Comparison of ENCODE assay signal across 28 cellular contexts in the genomic region with DNA sequence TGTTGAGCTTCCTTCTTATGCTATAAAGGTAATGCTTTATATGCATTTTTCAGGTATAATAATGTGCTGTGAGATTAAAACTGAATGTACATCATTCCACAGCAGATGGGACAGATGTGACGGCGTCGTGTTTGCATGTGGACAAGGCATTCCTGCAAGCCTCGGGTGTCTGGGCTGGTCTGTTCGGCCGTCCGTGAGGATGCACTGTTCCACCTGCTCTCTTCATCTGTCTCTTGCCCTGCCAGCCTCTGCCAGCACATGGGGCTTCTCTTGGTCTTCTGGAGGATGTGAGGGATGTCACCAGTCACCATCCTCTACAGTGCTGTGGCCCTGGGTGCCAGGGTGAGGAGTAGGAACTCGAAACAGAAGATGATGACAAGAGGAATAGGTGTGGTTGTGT.
"Had no signal": no experiment of that assay in that cellular context is flagged by ENCODE, and none has a peak within 500 bp of the region (broad histone marks: within the 10 kb centered on the region; RNA-seq: fewer than 3 reads in every experiment).

No MANE protein-coding gene starts in this region.

- DNase-seq: activated CD4-positive, alpha-beta T cell treated with anti-CD3 and anti-CD28 coated beads, Interleukin-2, amount 10 ng/mL, durations not matched to agents 24 days and 14 days; activated CD4-positive, alpha-beta T cell treated with anti-CD3 and anti-CD28 coated beads, Interleukin-2, amount 50 U/mL, for 4 hours; activated CD8-positive, alpha-beta memory T cell treated with anti-CD3 and anti-CD28 coated beads, Interleukin-2, amount 50 U/mL, for 4 hours; activated gamma-delta T cell treated with Interleukin-2 at 50 U/mL for 16 hours; activated naive CD4-positive, alpha-beta T cell treated with anti-CD3 and anti-CD28 coated beads for 36 hours; activated T-cell treated with anti-CD3 and anti-CD28 coated beads for 4 hours; caudate nucleus; IMR-90; NCI-H1105 treated with DMSO at 0.1 percent for 48 hours; NCI-H1436; NCI-H1694; NCI-H1930; NCI-H2081 treated with DMSO at 0.1 percent for 48 hours; NCI-H510A; NCI-H748 treated with DMSO at 0.1 percent for 48 hours; NK-92 treated with Interleukin-12 subunit alpha and Interleukin-12 subunit beta, amount 100 ng/mL, for 24 hours; PC-9; SHP77 had no signal

- H3K27ac Mint-ChIP-seq: activated CD4-positive, alpha-beta T cell treated with anti-CD3 and anti-CD28 coated beads, Interleukin-2, amount 10 ng/mL, durations not matched to agents 24 days and 14 days; activated naive CD4-positive, alpha-beta T cell treated with anti-CD3 and anti-CD28 coated beads for 36 hours; activated naive CD4-positive, alpha-beta T cell treated with anti-CD3 and anti-CD28 coated beads, Interleukin-2, amount 50 U/mL, for 72 hours; activated T-helper 1 cell treated with anti-CD3 and anti-CD28 coated beads, Interleukin-12 subunit alpha, Interleukin-12 subunit beta, Interleukin-2, Interleukin-4 antibody, amounts not matched to agents 30 ng/mL and 10 ng/mL and 1 ng/mL, durations not matched to agents 14 hours and 24 hours and 36 hours; T-helper 1 cell treated with Interleukin-12 subunit alpha and Interleukin-12 subunit beta and Interleukin-4 antibody, amounts not matched to agents 30 μg/mL and 1 μg/mL, for 36 hours; T-helper 2 cell treated with Interferon-gamma antibody and Interleukin-4, amounts not matched to agents 5 μg/mL and 100 μg/mL, for 36 hours had no signal

- H3K4me1 Mint-ChIP-seq: activated CD4-positive, alpha-beta T cell treated with anti-CD3 and anti-CD28 coated beads, Interleukin-2, amount 10 ng/mL, durations not matched to agents 24 days and 14 days had no signal

- H3K9me3 Mint-ChIP-seq: activated CD4-positive, alpha-beta T cell treated with anti-CD3 and anti-CD28 coated beads, Interleukin-2, amount 10 ng/mL, durations not matched to agents 24 days and 14 days; activated naive CD4-positive, alpha-beta T cell treated with anti-CD3 and anti-CD28 coated beads for 36 hours; activated naive CD4-positive, alpha-beta T cell treated with anti-CD3 and anti-CD28 coated beads, Interleukin-2, amount 50 U/mL, for 72 hours; activated T-helper 1 cell treated with anti-CD3 and anti-CD28 coated beads, Interleukin-12 subunit alpha, Interleukin-12 subunit beta, Interleukin-2, Interleukin-4 antibody, amounts not matched to agents 30 ng/mL and 10 ng/mL and 1 ng/mL, durations not matched to agents 14 hours and 24 hours and 36 hours; T-helper 1 cell treated with Interleukin-12 subunit alpha and Interleukin-12 subunit beta and Interleukin-4 antibody, amounts not matched to agents 30 μg/mL and 1 μg/mL, for 36 hours; T-helper 2 cell treated with Interferon-gamma antibody and Interleukin-4, amounts not matched to agents 5 μg/mL and 100 μg/mL, for 36 hours had no signal

- H3K27ac ChIP-seq: adrenal gland, body of pancreas, breast epithelium, PC-9, SJCRH30, SK-N-MC had no signal

- H3K4me3 Mint-ChIP-seq: activated CD4-positive, alpha-beta T cell treated with anti-CD3 and anti-CD28 coated beads, Interleukin-2, amount 10 ng/mL, durations not matched to agents 24 days and 14 days; activated naive CD4-positive, alpha-beta T cell treated with anti-CD3 and anti-CD28 coated beads for 36 hours; activated T-helper 1 cell treated with anti-CD3 and anti-CD28 coated beads, Interleukin-12 subunit alpha, Interleukin-12 subunit beta, Interleukin-2, Interleukin-4 antibody, amounts not matched to agents 30 ng/mL and 10 ng/mL and 1 ng/mL, durations not matched to agents 14 hours and 24 hours and 36 hours; T-helper 1 cell treated with Interleukin-12 subunit alpha and Interleukin-12 subunit beta and Interleukin-4 antibody, amounts not matched to agents 30 μg/mL and 1 μg/mL, for 36 hours; T-helper 2 cell treated with Interferon-gamma antibody and Interleukin-4, amounts not matched to agents 5 μg/mL and 100 μg/mL, for 36 hours had no signal

- H3K4me3 ChIP-seq: adrenal gland, body of pancreas, breast epithelium, K562, PC-9, SJCRH30, SK-N-MC had no signal

- H3K9me3 ChIP-seq: adrenal gland, body of pancreas, breast epithelium, SJCRH30 had no signal

- H3K4me1 ChIP-seq: adrenal gland, breast epithelium had no signal

- H2AFZ ChIP-seq: PC-9 had no signal

- H3K36me3 Mint-ChIP-seq: activated naive CD4-positive, alpha-beta T cell treated with anti-CD3 and anti-CD28 coated beads, Interleukin-2, amount 50 U/mL, for 72 hours had no signal

- H3K4me2 ChIP-seq: PC-9 had no signal

- H3K27me3 ChIP-seq: body of pancreas, SJCRH30 had no signal

- H3K36me3 ChIP-seq: adrenal gland, breast epithelium, SJCRH30 had no signal

- ATAC-seq: activated naive CD4-positive, alpha-beta T cell treated with anti-CD3 and anti-CD28 coated beads, Interleukin-2, amount 50 U/mL, for 72 hours; body of pancreas; K562 had no signal
